1 cellular context compared by ENCODE assay signal in genomic region chr2:237613679-237614078, GRCh38.
TF ChIP-seq lines count a peak whose summit lies in the region.

No MANE protein-coding gene starts in this region.

TF ChIP-seq in HepG2, 621 proteins besides CTCF, POLR2A, EP300 and RAD21 (continues in another document):
- TF ChIP-seq CREBL2 (CRISPR knock-in tag; IDR thresholded peaks at IDR 0.05; ENCODE audit: borderline replicate concordance): no peak
- TF ChIP-seq SRY (CRISPR knock-in tag; IDR thresholded peaks at IDR 0.05): 0 out of 2 replicates have a peak, but pooled peaks have one; percentile 48
- TF ChIP-seq ARNT2 (CRISPR knock-in tag; IDR thresholded peaks at IDR 0.05; ENCODE audit: low read depth): no peak
- TF ChIP-seq NRL (CRISPR knock-in tag; IDR thresholded peaks at IDR 0.05; ENCODE audit: borderline replicate concordance): 0 out of 2 replicates have a peak, but pooled peaks have one; percentile 49
- TF ChIP-seq ZKSCAN8 (CRISPR knock-in tag; IDR thresholded peaks at IDR 0.05; ENCODE audit: borderline replicate concordance): no peak
- TF ChIP-seq PTBP1 (IDR thresholded peaks at IDR 0.05; ENCODE audit: low read depth, low read length, poor library complexity, severe bottlenecking): no peak
- TF ChIP-seq HOXD1 (CRISPR knock-in tag; IDR thresholded peaks at IDR 0.05): no peak
- no peak for TF ChIP-seq ZNF296 (CRISPR knock-in tag; conservative IDR thresholded peaks at IDR 0.05)
- TF ChIP-seq DZIP1 (CRISPR knock-in tag; IDR thresholded peaks at IDR 0.05): 0 out of 2 replicates have a peak, but pooled peaks have one; percentile 37
- no peak for TF ChIP-seq THYN1 (CRISPR knock-in tag; IDR thresholded peaks at IDR 0.05; ENCODE audit: borderline replicate concordance, low read depth)
- no peak for TF ChIP-seq ARID4A (CRISPR knock-in tag; IDR thresholded peaks at IDR 0.05; ENCODE audit: borderline replicate concordance)
- no peak for TF ChIP-seq FIP1L1 (IDR thresholded peaks at IDR 0.05; ENCODE audit: borderline replicate concordance, insufficient read depth, low read depth, low read length)
- no peak for TF ChIP-seq PBX2 (CRISPR knock-in tag; IDR thresholded peaks at IDR 0.05)
- no peak for TF ChIP-seq CERS6 (CRISPR knock-in tag; IDR thresholded peaks at IDR 0.05)
- no peak for TF ChIP-seq MXD3 (CRISPR knock-in tag; IDR thresholded peaks at IDR 0.05)
- no peak for TF ChIP-seq DNMT3B (CRISPR knock-in tag; conservative IDR thresholded peaks at IDR 0.05)
- TF ChIP-seq ZNF768 (CRISPR knock-in tag; IDR thresholded peaks at IDR 0.05): peak; percentile 69; the same call in 1 of the 2 replicates
- no peak for TF ChIP-seq HINFP (CRISPR knock-in tag; IDR thresholded peaks at IDR 0.05; ENCODE audit: low read depth)
- TF ChIP-seq NAIF1 (CRISPR knock-in tag; IDR thresholded peaks at IDR 0.05; ENCODE audit: borderline replicate concordance): no peak
- no peak for TF ChIP-seq NR0B2 (CRISPR knock-in tag; IDR thresholded peaks at IDR 0.05)
- TF ChIP-seq ZNF749 (CRISPR knock-in tag; IDR thresholded peaks at IDR 0.05; ENCODE audit: borderline replicate concordance): no peak; the same call in 1 of the 2 replicates
- TF ChIP-seq KLF9 (CRISPR knock-in tag; IDR thresholded peaks at IDR 0.05; ENCODE audit: low read depth): no peak
- no peak for TF ChIP-seq NFAT5 (CRISPR knock-in tag; IDR thresholded peaks at IDR 0.05)
- no peak for TF ChIP-seq ZNF280B (CRISPR knock-in tag; IDR thresholded peaks at IDR 0.05; ENCODE audit: borderline replicate concordance)
- 0 out of 2 replicates have a peak, but pooled peaks have one; percentile 6 for TF ChIP-seq ZNF543 (CRISPR knock-in tag; IDR thresholded peaks at IDR 0.05)
- no peak for TF ChIP-seq ZNF639 (CRISPR knock-in tag; conservative IDR thresholded peaks at IDR 0.05)
- TF ChIP-seq ZNF572 (CRISPR knock-in tag; IDR thresholded peaks at IDR 0.05): 0 out of 2 replicates have a peak, but pooled peaks have one; percentile 42
- TF ChIP-seq TOE1 (CRISPR knock-in tag; IDR thresholded peaks at IDR 0.05): no peak
- TF ChIP-seq ZNF335 (CRISPR knock-in tag; IDR thresholded peaks at IDR 0.05): no peak
- no peak for TF ChIP-seq PHF20 (CRISPR knock-in tag; IDR thresholded peaks at IDR 0.05)
- TF ChIP-seq RFXAP (CRISPR knock-in tag; IDR thresholded peaks at IDR 0.05; ENCODE audit: borderline replicate concordance): no peak
- TF ChIP-seq AHR (CRISPR knock-in tag; IDR thresholded peaks at IDR 0.05): 0 out of 2 replicates have a peak, but pooled peaks have one; percentile 6
